In the genomic region with DNA sequence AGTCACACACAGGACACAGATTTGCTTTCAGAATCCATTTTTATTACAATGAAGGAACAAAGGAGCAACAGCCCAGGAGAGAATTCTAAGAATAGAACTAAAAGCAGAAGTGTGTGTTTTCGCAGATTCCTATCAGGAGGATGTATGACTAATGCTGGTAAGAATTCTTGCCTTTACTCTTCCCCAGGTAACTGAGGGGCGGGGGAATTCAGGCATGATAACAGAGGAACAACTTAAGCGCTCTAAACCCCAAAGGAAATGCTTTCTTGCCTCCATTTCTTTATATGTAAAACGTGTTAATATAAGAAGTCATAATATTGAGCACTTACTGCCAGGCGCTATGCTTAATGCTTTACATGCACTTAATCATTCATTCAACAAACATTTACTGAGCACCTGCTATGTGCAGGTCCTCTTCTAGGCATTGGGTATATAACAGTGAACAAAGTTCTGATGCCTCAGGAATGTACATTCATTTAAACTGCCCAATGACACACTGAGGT, we compare ENCODE assay signal across 11 cellular contexts. TPM values are rescaled to one million over a fixed set of nuclear protein-coding genes. Genes with fewer than 3 reads are reported as not detected.
DNase-seq lines count a peak whose midpoint lies in the region; ATAC-seq lines count a peak whose summit lies in the region.
"Had no signal": no experiment of that assay in that cellular context is flagged by ENCODE, and none has a peak within 500 bp of the region (broad histone marks: within the 10 kb centered on the region; RNA-seq: fewer than 3 reads in every experiment).

No MANE protein-coding gene starts in this region.

- peaks cover 7 to 24% (median 20%) of the 10 kb centered on the region in 3 donors for H3K4me1 Mint-ChIP-seq in naive B cell

- WGBS in aorta, 2 donors = 55 to 56% methylated on average over 5 of the region's 5 CpGs

- H3K27ac ChIP-seq in aorta (ENCODE audit: low read depth in 1 of 2, low read length in 2 of 2) = no peak overlapping the region
- H3K27ac ChIP-seq: thoracic aorta had no signal

- H3K36me3 ChIP-seq in aorta (ENCODE audit: control insufficient read depth in 1 of 2, insufficient read depth in 2 of 2, low read length in 1 of 2) = no peaks in the 10 kb centered on the region
- H3K36me3 ChIP-seq: thoracic aorta had no signal

- intact Hi-C loops in aorta (cut with DNase I) = no loop called here

- no peaks in the 10 kb centered on the region for H3K9me3 Mint-ChIP-seq in activated naive CD4-positive, alpha-beta T cell treated with anti-CD3 and anti-CD28 coated beads, Interleukin-2, amount 50 U/mL, for 72 hours
- no peaks in the 10 kb centered on the region for H3K9me3 Mint-ChIP-seq in naive B cell

- H3K4me1 ChIP-seq in aorta (ENCODE audit: control insufficient read depth in 1 of 2, insufficient read depth in 2 of 2, low read length in 2 of 2) = no peaks in the 10 kb centered on the region

- ATAC-seq in GM18868 (IDR thresholded peaks at IDR 0.05; ENCODE audit: unreplicated experiment) (peak; percentile 46), naive B cell (ENCODE audit: low read depth in 2 of 2) (peak; percentile 43 to 64), aorta (ENCODE audit: low FRiP score) (no peak), HG02678 (IDR thresholded peaks at IDR 0.05; ENCODE audit: unreplicated experiment) (no peak), HG03196 (IDR thresholded peaks at IDR 0.05; ENCODE audit: unreplicated experiment) (no peak)
- peak; percentile 38 to 66 for ATAC-seq in activated naive CD4-positive, alpha-beta T cell treated with anti-CD3 and anti-CD28 coated beads, Interleukin-2, amount 50 U/mL, for 72 hours

- H3K27ac Mint-ChIP-seq in activated naive CD4-positive, alpha-beta T cell treated with anti-CD3 and anti-CD28 coated beads, Interleukin-2, amount 50 U/mL, for 72 hours = peak overlapping the region; percentile 25 to 67
- H3K27ac Mint-ChIP-seq in naive B cell = peak overlapping the region in 2 of 6 donors; percentile 7 to 29

- H3K4me3 Mint-ChIP-seq in naive B cell = no peak overlapping the region

- no peaks in the 10 kb centered on the region for H3K27me3 ChIP-seq in aorta (ENCODE audit: control insufficient read depth in 1 of 2, insufficient read depth in 2 of 2, low read length in 1 of 2)

- DNase-seq in LoVo (ENCODE audit: low spot score) = peak; percentile 86
- no peak for DNase-seq in activated naive CD4-positive, alpha-beta T cell treated with anti-CD3 and anti-CD28 coated beads, Interleukin-2, amount 50 U/mL, for 72 hours (ENCODE audit: low spot score in 2 of 2)
- DNase-seq in naive B cell = no peak
- DNase-seq in aorta = no peak
- DNase-seq in HuH-7.5 (ENCODE audit: low spot score) = no peak
- DNase-seq: NCI-H1105 had no signal

- no peaks in the 10 kb centered on the region for H3K9me3 ChIP-seq in aorta (ENCODE audit: control insufficient read depth, low read length)
- H3K9me3 ChIP-seq: thoracic aorta had no signal

- H3K27me3 Mint-ChIP-seq in naive B cell = no peaks in the 10 kb centered on the region

- H3K4me3 ChIP-seq in aorta (ENCODE audit: low read length in 2 of 2) = no peak overlapping the region
- H3K4me3 ChIP-seq: thoracic aorta had no signal

- H3K36me3 Mint-ChIP-seq in activated naive CD4-positive, alpha-beta T cell treated with anti-CD3 and anti-CD28 coated beads, Interleukin-2, amount 50 U/mL, for 72 hours = no peaks in the 10 kb centered on the region
- no peaks in the 10 kb centered on the region for H3K36me3 Mint-ChIP-seq in naive B cell

RNA-seq across cellular contexts. Expression of gene HCAR1, which starts 4.5 kb away (rescaled TPM):
- 1 to 10 TPM in 1 of 2 donors, under 1 TPM in 1; 0.52 to 1.8 TPM for total RNA-seq in activated naive CD4-positive, alpha-beta T cell treated with anti-CD3 and anti-CD28 coated beads, Interleukin-2, amount 50 U/mL, for 72 hours
- not detected for polyA plus RNA-seq in naive B cell (ENCODE audit: low read depth in 6 of 6)
- total RNA-seq in aorta = under 1 TPM; 0.13 to 0.33 TPM
- not detected for polyA plus RNA-seq in aorta
- total RNA-seq: thoracic aorta had no signal
- polyA plus RNA-seq: neural cell had no signal

RNA-seq across cellular contexts. Expression of gene HCAR3, which starts 9.5 kb away (rescaled TPM):
- total RNA-seq in activated naive CD4-positive, alpha-beta T cell treated with anti-CD3 and anti-CD28 coated beads, Interleukin-2, amount 50 U/mL, for 72 hours = under 1 TPM in 1 of 2 donors, not detected in 1; 0.09 TPM
- polyA plus RNA-seq in naive B cell (ENCODE audit: low read depth in 6 of 6) (under 1 TPM in 1 of 6 donors, not detected in 5; 0.45 TPM), aorta (not detected)
- total RNA-seq in aorta = 1 to 10 TPM in 1 of 2 donors, under 1 TPM in 1; 0.29 to 1.2 TPM
- polyA plus RNA-seq: neural cell had no signal

RNA-seq across cellular contexts. Expression of gene HCAR2, which starts 22.9 kb away (rescaled TPM):
- under 1 TPM in 1 of 2 donors, not detected in 1; 0.39 TPM for total RNA-seq in activated naive CD4-positive, alpha-beta T cell treated with anti-CD3 and anti-CD28 coated beads, Interleukin-2, amount 50 U/mL, for 72 hours
- polyA plus RNA-seq in naive B cell (ENCODE audit: low read depth in 6 of 6) (not detected), aorta (not detected)
- total RNA-seq in aorta = under 1 TPM; 0.29 to 0.51 TPM
- polyA plus RNA-seq: neural cell had no signal

RNA-seq across cellular contexts. Expression of gene DENR, which starts 26.5 kb away (rescaled TPM):
- 10 to 100 TPM; 58.6 to 65.0 TPM for total RNA-seq in activated naive CD4-positive, alpha-beta T cell treated with anti-CD3 and anti-CD28 coated beads, Interleukin-2, amount 50 U/mL, for 72 hours
- polyA plus RNA-seq in naive B cell (ENCODE audit: low read depth in 6 of 6) = 100 to 1,000 TPM in 1 of 6 donors, 10 to 100 TPM in 5; 67.0 to 103 (median 79.7) TPM
- total RNA-seq in aorta = 10 to 100 TPM; 27.0 to 37.1 TPM
- polyA plus RNA-seq in aorta = 10 to 100 TPM; 28.1 to 31.7 TPM

RNA-seq across cellular contexts. Expression of gene CCDC62, which starts 48.3 kb away (rescaled TPM):
- 1 to 10 TPM in 1 of 2 donors, under 1 TPM in 1; 0.37 to 1.8 TPM for total RNA-seq in activated naive CD4-positive, alpha-beta T cell treated with anti-CD3 and anti-CD28 coated beads, Interleukin-2, amount 50 U/mL, for 72 hours
- polyA plus RNA-seq in naive B cell (ENCODE audit: low read depth in 6 of 6) (1 to 10 TPM in 3 of 6 donors, under 1 TPM in 2, not detected in 1; 0.19 to 1.8 (median 1.2) TPM), aorta (not detected)
- 1 to 10 TPM in 1 of 2 donors, under 1 TPM in 1; 0.55 to 2.5 TPM for total RNA-seq in aorta

Comparison
In these comparisons a context has a peak if more than half of its experiments do, and no peak if none do; other contexts are left out.
1. ATAC-seq: peak in GM18868 (single experiment), activated naive CD4-positive, alpha-beta T cell treated with anti-CD3 and anti-CD28 coated beads, Interleukin-2, amount 50 U/mL, for 72 hours (2 of 2) and naive B cell (2 of 2); none in aorta (single experiment), HG02678 (single experiment) and HG03196 (single experiment).